10 cellular contexts compared by ENCODE assay signal in genomic region chrX:74422576-74423288, GRCh38. TPM values are rescaled to one million over a fixed set of nuclear protein-coding genes. Genes with fewer than 3 reads are reported as not detected.
DNase-seq lines count a peak whose midpoint lies in the region; ATAC-seq and TF ChIP-seq lines count a peak whose summit lies in the region.
"Had no signal": no experiment of that assay in that cellular context is flagged by ENCODE, and none has a peak within 500 bp of the region (broad histone marks: within the 10 kb centered on the region; RNA-seq: fewer than 3 reads in every experiment).

No MANE protein-coding gene starts in this region.

- ATAC-seq in HG03521 (IDR thresholded peaks at IDR 0.05; ENCODE audit: unreplicated experiment), result no peak

- no peak for TF ChIP-seq POLR2A in suprapubic skin (IDR thresholded peaks at IDR 0.05)

- TF ChIP-seq EP300 in SK-N-SH (IDR thresholded peaks at IDR 0.05; ENCODE audit: borderline replicate concordance in 1 of 2, low read depth in 1 of 2, low read length in 1 of 2) (no peak), suprapubic skin (IDR thresholded peaks at IDR 0.05) (no peak)

- POLR2A ChIA-PET in SK-N-SH (lab: Yijun Ruan, JAX), result no interaction called here

- H3K27me3 ChIP-seq in SK-N-SH (ENCODE audit: insufficient read depth) (peaks cover 14% of the 10 kb centered on the region; the same call in 1 of the 2 replicates), suprapubic skin (no peaks in the 10 kb centered on the region)

- WGBS in SK-N-SH (ENCODE audit: low lambda C conversion rate), result 41% methylated on average over 16 of the region's 44 CpGs
- WGBS in mesodermal cell (ENCODE audit: insufficient coverage in 2 of 2), 2 experiments, result 1 to 3% methylated on average over 5 to 16 of the region's 44 CpGs
- WGBS in suprapubic skin, result 47% methylated on average over 25 of the region's 44 CpGs

- no peaks in the 10 kb centered on the region for H3K79me2 ChIP-seq in SK-N-SH (ENCODE audit: insufficient read depth)

- peak overlapping the region; percentile 55 for H3K9ac ChIP-seq in SK-N-SH

- CTCF ChIA-PET in SK-N-SH (lab: Yijun Ruan, JAX), result interaction anchor here (0.5 to 1.4 kb wide), 7 partner anchors 9 to 1203 kb away, joined by 3 to 7 read pairs (median 3); no protein-coding TSS in a partner anchor

- peak overlapping the region; percentile 61 to 74; a peak in 3 of 4 replicates for H3K27ac ChIP-seq in SK-N-SH (ENCODE audit: low read depth in 2 of 2, low read length in 1 of 2)
- H3K27ac ChIP-seq in mesodermal cell (ENCODE audit: low read depth, low read length, severe bottlenecking), result peak overlapping the region; percentile 76
- H3K27ac ChIP-seq in suprapubic skin, result peak overlapping the region; percentile 18
- H3K27ac ChIP-seq: VCaP had no signal

- DNase-seq in NCI-H2171 treated with DMSO at 0.1 percent for 48 hours (lab: John Stamatoyannopoulos, UW) (peak; percentile 14), NCI-H2171 (lab: John Stamatoyannopoulos, UW) (no peak), SK-N-SH (peak; percentile 76), epithelial cell of proximal tubule (ENCODE audit: low read depth) (no peak), suprapubic skin (ENCODE audit: low spot score in 2 of 2) (peak; percentile 73 to 80), DMS79 treated with DMSO at 0.1 percent for 48 hours (lab: John Stamatoyannopoulos, UW) (no peak)
- DNase-seq: CD4-positive, CD25-positive, alpha-beta regulatory T cell had no signal

- H4K20me1 ChIP-seq in SK-N-SH (ENCODE audit: insufficient read depth), result no peaks in the 10 kb centered on the region

- H3K4me2 ChIP-seq in SK-N-SH, result peak overlapping the region; percentile 77

- H3K36me3 ChIP-seq in SK-N-SH (replicated peaks in 1 of 2; ENCODE audit: control insufficient read depth in 1 of 2, insufficient read depth in 2 of 2, low read length in 1 of 2), result no peaks in the 10 kb centered on the region
- H3K36me3 ChIP-seq in mesodermal cell (ENCODE audit: control insufficient read depth, insufficient read depth, low read length), result no peaks in the 10 kb centered on the region
- no peaks in the 10 kb centered on the region for H3K36me3 ChIP-seq in suprapubic skin

- H3K4me3 ChIP-seq in SK-N-SH (ENCODE audit: low read depth in 2 of 2, low read length in 1 of 2) (peak overlapping the region; percentile 56 to 62), epithelial cell of proximal tubule (ENCODE audit: low read depth, low read length) (peak overlapping the region; percentile 64), mesodermal cell (ENCODE audit: extremely low read depth, insufficient read depth, low read length, poor library complexity, severe bottlenecking) (peak overlapping the region; percentile 50), suprapubic skin (peak overlapping the region; percentile 58)

- TF ChIP-seq CTCF in SK-N-SH (IDR thresholded peaks at IDR 0.05) (peak; percentile 46), epithelial cell of proximal tubule (conservative IDR thresholded peaks at IDR 0.05; ENCODE audit: low read depth, low read length) (peak; percentile 37), suprapubic skin (IDR thresholded peaks at IDR 0.05) (no peak)

- H3K4me1 ChIP-seq in SK-N-SH (ENCODE audit: control insufficient read depth in 1 of 2, insufficient read depth in 2 of 2, low read depth in 1 of 2, low read length in 1 of 2), result peaks cover 0 to 10% of the 10 kb centered on the region in 2 experiments; a peak in 1 of 4 replicates
- peaks cover 2% of the 10 kb centered on the region for H3K4me1 ChIP-seq in mesodermal cell (ENCODE audit: control insufficient read depth, insufficient read depth, low read length, poor library complexity, severe bottlenecking)
- H3K4me1 ChIP-seq in suprapubic skin, result peaks cover 16% of the 10 kb centered on the region

- H3F3A ChIP-seq in SK-N-SH (replicated peaks; ENCODE audit: insufficient read depth), result no peaks in the 10 kb centered on the region

- TF ChIP-seq RAD21 in SK-N-SH (IDR thresholded peaks at IDR 0.05; ENCODE audit: low read length), result peak; percentile 38

- H2AFZ ChIP-seq in SK-N-SH (ENCODE audit: low read depth), result peak overlapping the region; percentile 82

- H3K9me3 ChIP-seq in SK-N-SH (no peaks in the 10 kb centered on the region), mesodermal cell (ENCODE audit: control insufficient read depth, low read length) (no peaks in the 10 kb centered on the region), suprapubic skin (no peaks in the 10 kb centered on the region)

- no peaks in the 10 kb centered on the region for H3K9me2 ChIP-seq in SK-N-SH

TF ChIP-seq in SK-N-SH, 30 proteins besides CTCF, POLR2A, EP300 and RAD21:
- no peak for TF ChIP-seq POLR2AphosphoS5 (IDR thresholded peaks at IDR 0.05; ENCODE audit: low read depth, low read length)
- no peak for TF ChIP-seq FOSL2 (IDR thresholded peaks at IDR 0.05; ENCODE audit: borderline replicate concordance, low read depth)
- TF ChIP-seq, protein P1, sequence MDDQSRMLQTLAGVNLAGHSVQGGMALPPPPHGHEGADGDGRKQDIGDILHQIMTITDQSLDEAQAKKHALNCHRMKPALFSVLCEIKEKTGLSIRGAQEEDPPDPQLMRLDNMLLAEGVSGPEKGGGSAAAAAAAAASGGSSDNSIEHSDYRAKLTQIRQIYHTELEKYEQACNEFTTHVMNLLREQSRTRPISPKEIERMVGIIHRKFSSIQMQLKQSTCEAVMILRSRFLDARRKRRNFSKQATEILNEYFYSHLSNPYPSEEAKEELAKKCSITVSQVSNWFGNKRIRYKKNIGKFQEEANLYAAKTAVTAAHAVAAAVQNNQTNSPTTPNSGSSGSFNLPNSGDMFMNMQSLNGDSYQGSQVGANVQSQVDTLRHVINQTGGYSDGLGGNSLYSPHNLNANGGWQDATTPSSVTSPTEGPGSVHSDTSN (IDR thresholded peaks at IDR 0.05), result no peak
- TF ChIP-seq MAX (IDR thresholded peaks at IDR 0.05; ENCODE audit: low read depth), result peak; percentile 39; the same call in 1 of the 2 replicates
- TF ChIP-seq MXI1 (IDR thresholded peaks at IDR 0.05; ENCODE audit: low read depth, low read length), result peak; percentile 42; the same call in 1 of the 2 replicates
- TF ChIP-seq USF2 (IDR thresholded peaks at IDR 0.05; ENCODE audit: borderline replicate concordance, low read depth, low read length), result no peak
- TF ChIP-seq, protein P2, sequence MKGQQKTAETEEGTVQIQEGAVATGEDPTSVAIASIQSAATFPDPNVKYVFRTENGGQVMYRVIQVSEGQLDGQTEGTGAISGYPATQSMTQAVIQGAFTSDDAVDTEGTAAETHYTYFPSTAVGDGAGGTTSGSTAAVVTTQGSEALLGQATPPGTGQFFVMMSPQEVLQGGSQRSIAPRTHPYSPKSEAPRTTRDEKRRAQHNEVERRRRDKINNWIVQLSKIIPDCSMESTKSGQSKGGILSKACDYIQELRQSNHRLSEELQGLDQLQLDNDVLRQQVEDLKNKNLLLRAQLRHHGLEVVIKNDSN (IDR thresholded peaks at IDR 0.05; ENCODE audit: borderline replicate concordance, low read depth), result no peak
- TF ChIP-seq SMC3 (IDR thresholded peaks at IDR 0.05; ENCODE audit: low read depth, low read length), result peak; percentile 34
- no peak for TF ChIP-seq TEAD4 (IDR thresholded peaks at IDR 0.05; ENCODE audit: borderline replicate concordance, insufficient read depth)

RNA-seq across cellular contexts. Expression of gene SLC16A2, which starts 1.4 kb away (rescaled TPM):
- 10.9 and 13.1 TPM in 2 replicates for polyA plus RNA-seq in SK-N-SH (2012; rRNA removed)
- 6.5 and 8.8 TPM in 2 replicates for polyA plus RNA-seq in SK-N-SH (2012; cell fraction: cytosol; rRNA removed)
- polyA plus RNA-seq in SK-N-SH (2012; cell fraction: nucleus; rRNA removed), result 14.6 and 24.4 TPM in 2 replicates
- 5.3 and 5.4 TPM in 2 replicates for total RNA-seq in epithelial cell of proximal tubule
- polyA plus RNA-seq in mesodermal cell (2013, experiment 1 of 2), result 15.5 TPM
- polyA plus RNA-seq in mesodermal cell (2013, experiment 2 of 2), result 14.6 TPM
- total RNA-seq in suprapubic skin, result 1 to 10 TPM; 2.6 to 6.0 (median 3.7) TPM

Comparison
In these comparisons a context has a peak if more than half of its experiments do, and no peak if none do; other contexts are left out.
1. DNase-seq: peak in NCI-H2171 treated with DMSO at 0.1 percent for 48 hours (single experiment), SK-N-SH (single experiment) and suprapubic skin (2 of 2); none in NCI-H2171 (single experiment), epithelial cell of proximal tubule (single experiment) and DMS79 treated with DMSO at 0.1 percent for 48 hours (single experiment).
2. H3K27ac ChIP-seq: peak in every context shown above with its lines; median percentile 76 in mesodermal cell; 68 in SK-N-SH; 18 in suprapubic skin.
3. CTCF ChIP-seq: peak in SK-N-SH (single experiment) and epithelial cell of proximal tubule (single experiment); none in suprapubic skin (0 of 2).
4. Peak in every context shown above with its lines, with median percentiles within 50 percentile points of each other: H3K4me3 ChIP-seq.